In genomic region chr2:159091381-159091780, GRCh38 we compare ENCODE assay signal across 9 cellular contexts.
DNase-seq lines count a peak whose midpoint lies in the region; ATAC-seq and TF ChIP-seq lines count a peak whose summit lies in the region.
"Had no signal": no experiment of that assay in that cellular context is flagged by ENCODE, and none has a peak within 500 bp of the region (broad histone marks: within the 10 kb centered on the region; RNA-seq: fewer than 3 reads in every experiment).

No MANE protein-coding gene starts in this region.

- H4K20me1 ChIP-seq in osteoblast (ENCODE audit: insufficient read depth, low read length): no peaks in the 10 kb centered on the region

- H3K27ac ChIP-seq in C4-2B: peak overlapping the region; percentile 62; the same call in 1 of the 2 replicates
- H3K27ac ChIP-seq in Panc1 (ENCODE audit: low read length): peak overlapping the region; percentile 86
- peak overlapping the region; percentile 87 for H3K27ac ChIP-seq in osteoblast (ENCODE audit: low read depth, low read length)

- CTCF ChIA-PET in Panc1 (lab: Charles Lee): no interaction called here

- no TSS peak for BruUV-seq in Panc1 (replicated peaks; lab: Mats Ljungman, UMichigan)

- H3K4me3 ChIP-seq in Panc1 (ENCODE audit: low read depth in 2 of 2, low read length in 2 of 2) (no peak overlapping the region), epithelial cell of esophagus (ENCODE audit: low read length) (no peak overlapping the region), osteoblast (ENCODE audit: insufficient read depth, low read length) (no peak overlapping the region)

- no peak for DNase-seq in Panc1 (ENCODE audit: low read depth, low spot score)
- DNase-seq in epithelial cell of esophagus (ENCODE audit: low read depth): peak; percentile 62
- no peak for DNase-seq in osteoblast (ENCODE audit: insufficient read length, low spot score, missing footprints)
- no peak for DNase-seq in GF-D8 (lab: John Stamatoyannopoulos, UW)
- no peak for DNase-seq in GM13977 (ENCODE audit: low spot score)
- no peak for DNase-seq in midbrain (lab: John Stamatoyannopoulos, UW)
- DNase-seq in NCI-H526 (lab: John Stamatoyannopoulos, UW): no peak
- DNase-seq: NCI-H1092 had no signal

- H3K4me1 ChIP-seq in Panc1 (ENCODE audit: control insufficient read depth, insufficient read depth, low read length) (peaks cover 49% of the 10 kb centered on the region), osteoblast (ENCODE audit: insufficient read depth, low read length) (peaks cover 56% of the 10 kb centered on the region)

- in situ Hi-C loops in Panc1 (cut with HindIII; ENCODE audit: low pct_unique_long_range_greater_than_20kb, low sequenced_read_pairs) (no loop called here), GM13977 (cut with MboI; ENCODE audit: low pct_unique_long_range_greater_than_20kb, low sequenced_read_pairs, unreplicated experiment) (no loop called here)

- peaks cover 3% of the 10 kb centered on the region; the same call in 1 of the 2 replicates for H3K9me3 ChIP-seq in Panc1 (ENCODE audit: control insufficient read depth, insufficient read depth, low read depth, low read length)
- peaks cover 3% of the 10 kb centered on the region for H3K9me3 ChIP-seq in osteoblast (ENCODE audit: low read depth, low read length)

- no peak overlapping the region for H2AFZ ChIP-seq in osteoblast (ENCODE audit: low read length)

- intact Hi-C loops in Panc1 (cut with micrococcal nuclease; ENCODE audit: unreplicated experiment): no loop called here

- POLR2A ChIA-PET in Panc1 (lab: Charles Lee): no interaction called here

- H3K27me3 ChIP-seq in Panc1 (ENCODE audit: control insufficient read depth, insufficient read depth, low read length) (no peaks in the 10 kb centered on the region), osteoblast (ENCODE audit: insufficient read depth, low read length) (no peaks in the 10 kb centered on the region)

- no peaks in the 10 kb centered on the region for H3K36me3 ChIP-seq in Panc1 (ENCODE audit: control insufficient read depth, insufficient read depth, low read length)
- H3K36me3 ChIP-seq in osteoblast (ENCODE audit: insufficient read depth, low read length): no peaks in the 10 kb centered on the region

- peaks cover 36% of the 10 kb centered on the region for H3K79me2 ChIP-seq in osteoblast (ENCODE audit: insufficient read depth, low read length)

- peak overlapping the region; percentile 69 for H3K4me2 ChIP-seq in osteoblast (ENCODE audit: insufficient read depth, low read length)

- TF ChIP-seq CTCF in C4-2B (conservative IDR thresholded peaks at IDR 0.05) (no peak), Panc1 (IDR thresholded peaks at IDR 0.05) (no peak), epithelial cell of esophagus (IDR thresholded peaks at IDR 0.05; ENCODE audit: insufficient read depth, low read depth, low read length, missing control alignments) (no peak), osteoblast (IDR thresholded peaks at IDR 0.05; ENCODE audit: extremely low read depth, low read depth, low read length) (no peak), GM13977 (IDR thresholded peaks at IDR 0.05; ENCODE audit: extremely low read depth, insufficient read depth, missing control alignments) (no peak)

- no peak for ATAC-seq in Panc1
